1 cellular context compared by ENCODE assay signal in the genomic region with DNA sequence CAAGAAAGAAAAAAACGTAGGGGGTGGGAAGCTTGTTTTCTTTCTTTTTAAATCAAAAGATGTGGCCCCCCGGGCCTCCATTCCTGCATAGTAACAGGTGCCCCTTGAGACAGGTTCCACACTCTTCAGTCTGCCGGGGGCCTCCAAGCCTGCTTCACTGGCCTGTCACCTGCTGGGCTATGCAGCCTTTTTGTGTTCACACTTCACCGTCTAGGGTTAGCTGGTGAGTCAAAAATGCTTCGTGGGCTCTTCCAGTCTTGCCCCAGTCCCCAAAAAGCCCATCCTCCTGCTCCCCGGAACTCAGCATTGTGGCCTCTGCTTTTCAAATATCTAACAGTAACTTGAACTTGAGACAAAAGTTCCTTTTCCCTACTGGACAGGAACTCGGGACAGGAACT.
TF ChIP-seq lines count a peak whose summit lies in the region.

No MANE protein-coding gene starts in this region.

TF ChIP-seq in GM23338, 12 proteins besides CTCF, POLR2A, EP300 and RAD21 (continued from another document):
- TF ChIP-seq, protein P1, sequence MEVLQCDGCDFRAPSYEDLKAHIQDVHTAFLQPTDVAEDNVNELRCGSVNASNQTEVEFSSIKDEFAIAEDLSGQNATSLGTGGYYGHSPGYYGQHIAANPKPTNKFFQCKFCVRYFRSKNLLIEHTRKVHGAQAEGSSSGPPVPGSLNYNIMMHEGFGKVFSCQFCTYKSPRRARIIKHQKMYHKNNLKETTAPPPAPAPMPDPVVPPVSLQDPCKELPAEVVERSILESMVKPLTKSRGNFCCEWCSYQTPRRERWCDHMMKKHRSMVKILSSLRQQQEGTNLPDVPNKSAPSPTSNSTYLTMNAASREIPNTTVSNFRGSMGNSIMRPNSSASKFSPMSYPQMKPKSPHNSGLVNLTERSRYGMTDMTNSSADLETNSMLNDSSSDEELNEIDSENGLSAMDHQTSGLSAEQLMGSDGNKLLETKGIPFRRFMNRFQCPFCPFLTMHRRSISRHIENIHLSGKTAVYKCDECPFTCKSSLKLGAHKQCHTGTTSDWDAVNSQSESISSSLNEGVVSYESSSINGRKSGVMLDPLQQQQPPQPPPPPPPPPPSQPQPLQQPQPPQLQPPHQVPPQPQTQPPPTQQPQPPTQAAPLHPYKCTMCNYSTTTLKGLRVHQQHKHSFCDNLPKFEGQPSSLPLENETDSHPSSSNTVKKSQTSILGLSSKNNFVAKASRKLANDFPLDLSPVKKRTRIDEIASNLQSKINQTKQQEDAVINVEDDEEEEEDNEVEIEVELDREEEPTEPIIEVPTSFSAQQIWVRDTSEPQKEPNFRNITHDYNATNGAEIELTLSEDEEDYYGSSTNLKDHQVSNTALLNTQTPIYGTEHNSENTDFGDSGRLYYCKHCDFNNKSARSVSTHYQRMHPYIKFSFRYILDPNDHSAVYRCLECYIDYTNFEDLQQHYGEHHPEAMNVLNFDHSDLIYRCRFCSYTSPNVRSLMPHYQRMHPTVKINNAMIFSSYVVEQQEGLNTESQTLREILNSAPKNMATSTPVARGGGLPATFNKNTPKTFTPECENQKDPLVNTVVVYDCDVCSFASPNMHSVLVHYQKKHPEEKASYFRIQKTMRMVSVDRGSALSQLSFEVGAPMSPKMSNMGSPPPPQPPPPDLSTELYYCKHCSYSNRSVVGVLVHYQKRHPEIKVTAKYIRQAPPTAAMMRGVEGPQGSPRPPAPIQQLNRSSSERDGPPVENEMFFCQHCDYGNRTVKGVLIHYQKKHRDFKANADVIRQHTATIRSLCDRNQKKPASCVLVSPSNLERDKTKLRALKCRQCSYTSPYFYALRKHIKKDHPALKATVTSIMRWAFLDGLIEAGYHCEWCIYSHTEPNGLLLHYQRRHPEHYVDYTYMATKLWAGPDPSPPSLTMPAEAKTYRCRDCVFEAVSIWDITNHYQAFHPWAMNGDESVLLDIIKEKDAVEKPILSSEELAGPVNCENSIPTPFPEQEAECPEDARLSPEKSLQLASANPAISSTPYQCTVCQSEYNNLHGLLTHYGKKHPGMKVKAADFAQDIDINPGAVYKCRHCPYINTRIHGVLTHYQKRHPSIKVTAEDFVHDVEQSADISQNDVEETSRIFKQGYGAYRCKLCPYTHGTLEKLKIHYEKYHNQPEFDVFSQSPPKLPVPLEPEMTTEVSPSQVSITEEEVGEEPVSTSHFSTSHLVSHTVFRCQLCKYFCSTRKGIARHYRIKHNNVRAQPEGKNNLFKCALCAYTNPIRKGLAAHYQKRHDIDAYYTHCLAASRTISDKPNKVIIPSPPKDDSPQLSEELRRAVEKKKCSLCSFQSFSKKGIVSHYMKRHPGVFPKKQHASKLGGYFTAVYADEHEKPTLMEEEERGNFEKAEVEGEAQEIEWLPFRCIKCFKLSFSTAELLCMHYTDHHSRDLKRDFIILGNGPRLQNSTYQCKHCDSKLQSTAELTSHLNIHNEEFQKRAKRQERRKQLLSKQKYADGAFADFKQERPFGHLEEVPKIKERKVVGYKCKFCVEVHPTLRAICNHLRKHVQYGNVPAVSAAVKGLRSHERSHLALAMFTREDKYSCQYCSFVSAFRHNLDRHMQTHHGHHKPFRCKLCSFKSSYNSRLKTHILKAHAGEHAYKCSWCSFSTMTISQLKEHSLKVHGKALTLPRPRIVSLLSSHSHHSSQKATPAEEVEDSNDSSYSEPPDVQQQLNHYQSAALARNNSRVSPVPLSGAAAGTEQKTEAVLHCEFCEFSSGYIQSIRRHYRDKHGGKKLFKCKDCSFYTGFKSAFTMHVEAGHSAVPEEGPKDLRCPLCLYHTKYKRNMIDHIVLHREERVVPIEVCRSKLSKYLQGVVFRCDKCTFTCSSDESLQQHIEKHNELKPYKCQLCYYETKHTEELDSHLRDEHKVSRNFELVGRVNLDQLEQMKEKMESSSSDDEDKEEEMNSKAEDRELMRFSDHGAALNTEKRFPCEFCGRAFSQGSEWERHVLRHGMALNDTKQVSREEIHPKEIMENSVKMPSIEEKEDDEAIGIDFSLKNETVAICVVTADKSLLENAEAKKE (CRISPR knock-in tag; IDR thresholded peaks at IDR 0.05), result no peak
- no peak for TF ChIP-seq POLR2AphosphoS5 (IDR thresholded peaks at IDR 0.05; ENCODE audit: low read depth)
- TF ChIP-seq EZH2 (IDR thresholded peaks at IDR 0.05; ENCODE audit: low read depth, unreplicated experiment), result no peak
- no peak for TF ChIP-seq CREB1 (CRISPR knock-in tag; IDR thresholded peaks at IDR 0.05; ENCODE audit: low read depth)
- no peak for TF ChIP-seq ZNF331 (CRISPR knock-in tag; IDR thresholded peaks at IDR 0.05; ENCODE audit: low read depth)
- TF ChIP-seq, protein P2, sequence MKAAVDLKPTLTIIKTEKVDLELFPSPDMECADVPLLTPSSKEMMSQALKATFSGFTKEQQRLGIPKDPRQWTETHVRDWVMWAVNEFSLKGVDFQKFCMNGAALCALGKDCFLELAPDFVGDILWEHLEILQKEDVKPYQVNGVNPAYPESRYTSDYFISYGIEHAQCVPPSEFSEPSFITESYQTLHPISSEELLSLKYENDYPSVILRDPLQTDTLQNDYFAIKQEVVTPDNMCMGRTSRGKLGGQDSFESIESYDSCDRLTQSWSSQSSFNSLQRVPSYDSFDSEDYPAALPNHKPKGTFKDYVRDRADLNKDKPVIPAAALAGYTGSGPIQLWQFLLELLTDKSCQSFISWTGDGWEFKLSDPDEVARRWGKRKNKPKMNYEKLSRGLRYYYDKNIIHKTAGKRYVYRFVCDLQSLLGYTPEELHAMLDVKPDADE (IDR thresholded peaks at IDR 0.05), result no peak
- TF ChIP-seq STAT1 (IDR thresholded peaks at IDR 0.05; ENCODE audit: unreplicated experiment), result no peak
